ENCODE assay signal across 17 cellular contexts in genomic region chrX:148422531-148422930, GRCh38.
A peak's percentile ranks its signal among the peaks of the same experiment; 100 is the strongest.
DNase-seq lines count a peak whose midpoint lies in the region; ATAC-seq and TF ChIP-seq lines count a peak whose summit lies in the region.
"Had no signal": no experiment of that assay in that cellular context is flagged by ENCODE, and none has a peak within 500 bp of the region (broad histone marks: within the 10 kb centered on the region; RNA-seq: fewer than 3 reads in every experiment).

No MANE protein-coding gene starts in this region.

- no peak overlapping the region for H3K27ac ChIP-seq in GM23248
- no peak overlapping the region for H3K27ac ChIP-seq in heart right ventricle
- H3K27ac ChIP-seq: BLaER1 treated with 17β-estradiol and CSF1 and Interleukin-3, amounts not matched to agents 10 nM and 100 nM had no signal

- H3K36me3 ChIP-seq in GM23248 (ENCODE audit: low read depth) (no peaks in the 10 kb centered on the region), heart right ventricle (no peaks in the 10 kb centered on the region)
- H3K36me3 ChIP-seq: BLaER1 treated with 17β-estradiol and CSF1 and Interleukin-3, amounts not matched to agents 10 nM and 100 nM had no signal

- H3K4me3 ChIP-seq in GM23248: no peak overlapping the region
- no peak overlapping the region for H3K4me3 ChIP-seq in astrocyte of the spinal cord (ENCODE audit: low read depth, low read length)
- H3K4me3 ChIP-seq in heart right ventricle: no peak overlapping the region
- H3K4me3 ChIP-seq: BLaER1 treated with 17β-estradiol and CSF1 and Interleukin-3, amounts not matched to agents 10 nM and 100 nM; GM12878 had no signal

- H3K9ac ChIP-seq in GM23248: no peak overlapping the region
- H3K9ac ChIP-seq: BLaER1 treated with 17β-estradiol and CSF1 and Interleukin-3, amounts not matched to agents 10 nM and 100 nM had no signal

- no peak for ATAC-seq in heart right ventricle
- ATAC-seq: GM12878 had no signal

- H3K79me2 ChIP-seq in GM23248 (ENCODE audit: insufficient read depth): no peaks in the 10 kb centered on the region

- TF ChIP-seq CTCF in astrocyte of the spinal cord (IDR thresholded peaks at IDR 0.05; ENCODE audit: low read depth, low read length) (no peak), heart right ventricle (IDR thresholded peaks at IDR 0.05) (no peak), GM20000 (IDR thresholded peaks at IDR 0.05; ENCODE audit: extremely low read depth, missing control alignments) (no peak)

- in situ Hi-C loops in GM23248 (cut with MboI): no loop called here
- in situ Hi-C loops in astrocyte of the spinal cord (cut with HindIII; ENCODE audit: low sequenced_read_pairs): no loop called here

- peak; percentile 2 for DNase-seq in AG20443 (ENCODE audit: low spot score)
- peak; percentile 18 for DNase-seq in GM23248
- DNase-seq in astrocyte of the spinal cord (ENCODE audit: low read depth, low spot score): peak; percentile 30
- DNase-seq in kidney tubule cell (ENCODE audit: low spot score): peak; percentile 5
- no peak for DNase-seq in NCI-H748 treated with DMSO at 0.1 percent for 48 hours (lab: John Stamatoyannopoulos, UW)
- DNase-seq in anterior cingulate cortex (lab: John Stamatoyannopoulos, UW): no peak
- no peak for DNase-seq in heart right ventricle
- no peak for DNase-seq in GM20000 (ENCODE audit: low spot score)
- DNase-seq: GDM1, IMR-90, Karpas-422, NCI-H1105 treated with DMSO at 0.1 percent for 48 hours, NCI-H187, OCI-M1, RPMI8226 had no signal

- H4K20me1 ChIP-seq in GM23248 (ENCODE audit: insufficient read depth): no peaks in the 10 kb centered on the region
- H4K20me1 ChIP-seq: BLaER1 treated with 17β-estradiol and CSF1 and Interleukin-3, amounts not matched to agents 10 nM and 100 nM had no signal

- H3K4me1 ChIP-seq in GM23248 (ENCODE audit: insufficient read depth) (no peaks in the 10 kb centered on the region), heart right ventricle (no peaks in the 10 kb centered on the region)
- H3K4me1 ChIP-seq: BLaER1 treated with 17β-estradiol and CSF1 and Interleukin-3, amounts not matched to agents 10 nM and 100 nM had no signal

- H3K4me2 ChIP-seq in GM23248 (ENCODE audit: unreplicated experiment): no peak overlapping the region
- H3K4me2 ChIP-seq: BLaER1 treated with 17β-estradiol and CSF1 and Interleukin-3, amounts not matched to agents 10 nM and 100 nM had no signal

- H2AFZ ChIP-seq in GM23248: no peak overlapping the region

- H3K9me3 ChIP-seq in GM23248 (ENCODE audit: low read depth): no peaks in the 10 kb centered on the region
- H3K9me3 ChIP-seq in heart right ventricle: no peaks in the 10 kb centered on the region

- H3K27me3 ChIP-seq in GM23248 (replicated peaks; ENCODE audit: insufficient read depth): no peaks in the 10 kb centered on the region
- H3K27me3 ChIP-seq in heart right ventricle: no peaks in the 10 kb centered on the region
- H3K27me3 ChIP-seq: BLaER1 treated with 17β-estradiol and CSF1 and Interleukin-3, amounts not matched to agents 10 nM and 100 nM had no signal

- intact Hi-C loops in heart right ventricle (cut with DNase I): no loop called here

- WGBS in GM23248 (ENCODE audit: low coverage in 1 of 2, low lambda C conversion rate in 2 of 2, missing lambda C conversion rate in 2 of 2), 2 experiments: 53 to 61% methylated on average over 4 of the region's 4 CpGs
- WGBS in heart right ventricle, 2 donors: 67 to 69% methylated on average over 4 of the region's 4 CpGs

- no peaks in the 10 kb centered on the region for H3F3A ChIP-seq in GM23248 (ENCODE audit: insufficient read depth)

- H3K9me2 ChIP-seq in GM23248 (ENCODE audit: insufficient read depth): no peaks in the 10 kb centered on the region

Comparison
In these comparisons a context has a peak if more than half of its experiments do, and no peak if none do; other contexts are left out.
1. DNase-seq: peak in AG20443 (single experiment), GM23248 (single experiment), astrocyte of the spinal cord (single experiment) and kidney tubule cell (single experiment); none in NCI-H748 treated with DMSO at 0.1 percent for 48 hours (single experiment), anterior cingulate cortex (0 of 58), heart right ventricle (0 of 2) and GM20000 (single experiment).